In genomic region chr20:33401042-33401921, GRCh38 we compare ENCODE assay signal across 1 cellular context.
A peak's percentile ranks its signal among the peaks of the same experiment; 100 is the strongest.
TF ChIP-seq lines count a peak whose summit lies in the region.

Gene CDK5RAP1 (minus strand): TSS chr20:33401519. CDS start chr20:33397064, 4,455 bp downstream.

TF ChIP-seq in GM12878, 131 proteins besides CTCF, POLR2A, EP300 and RAD21 (continued from another document and continues in another):
- TF ChIP-seq, protein P1, sequence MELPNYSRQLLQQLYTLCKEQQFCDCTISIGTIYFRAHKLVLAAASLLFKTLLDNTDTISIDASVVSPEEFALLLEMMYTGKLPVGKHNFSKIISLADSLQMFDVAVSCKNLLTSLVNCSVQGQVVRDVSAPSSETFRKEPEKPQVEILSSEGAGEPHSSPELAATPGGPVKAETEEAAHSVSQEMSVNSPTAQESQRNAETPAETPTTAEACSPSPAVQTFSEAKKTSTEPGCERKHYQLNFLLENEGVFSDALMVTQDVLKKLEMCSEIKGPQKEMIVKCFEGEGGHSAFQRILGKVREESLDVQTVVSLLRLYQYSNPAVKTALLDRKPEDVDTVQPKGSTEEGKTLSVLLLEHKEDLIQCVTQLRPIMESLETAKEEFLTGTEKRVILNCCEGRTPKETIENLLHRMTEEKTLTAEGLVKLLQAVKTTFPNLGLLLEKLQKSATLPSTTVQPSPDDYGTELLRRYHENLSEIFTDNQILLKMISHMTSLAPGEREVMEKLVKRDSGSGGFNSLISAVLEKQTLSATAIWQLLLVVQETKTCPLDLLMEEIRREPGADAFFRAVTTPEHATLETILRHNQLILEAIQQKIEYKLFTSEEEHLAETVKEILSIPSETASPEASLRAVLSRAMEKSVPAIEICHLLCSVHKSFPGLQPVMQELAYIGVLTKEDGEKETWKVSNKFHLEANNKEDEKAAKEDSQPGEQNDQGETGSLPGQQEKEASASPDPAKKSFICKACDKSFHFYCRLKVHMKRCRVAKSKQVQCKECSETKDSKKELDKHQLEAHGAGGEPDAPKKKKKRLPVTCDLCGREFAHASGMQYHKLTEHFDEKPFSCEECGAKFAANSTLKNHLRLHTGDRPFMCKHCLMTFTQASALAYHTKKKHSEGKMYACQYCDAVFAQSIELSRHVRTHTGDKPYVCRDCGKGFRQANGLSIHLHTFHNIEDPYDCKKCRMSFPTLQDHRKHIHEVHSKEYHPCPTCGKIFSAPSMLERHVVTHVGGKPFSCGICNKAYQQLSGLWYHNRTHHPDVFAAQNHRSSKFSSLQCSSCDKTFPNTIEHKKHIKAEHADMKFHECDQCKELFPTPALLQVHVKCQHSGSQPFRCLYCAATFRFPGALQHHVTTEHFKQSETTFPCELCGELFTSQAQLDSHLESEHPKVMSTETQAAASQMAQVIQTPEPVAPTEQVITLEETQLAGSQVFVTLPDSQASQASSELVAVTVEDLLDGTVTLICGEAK (IDR thresholded peaks at IDR 0.05; ENCODE audit: borderline replicate concordance), result peak; percentile 100
- peak; percentile 78 for TF ChIP-seq ELK1 (IDR thresholded peaks at IDR 0.05; ENCODE audit: low read depth, low read length)
- peak; percentile 96 for TF ChIP-seq CBX5 (IDR thresholded peaks at IDR 0.05; ENCODE audit: low read depth)
- peak; percentile 61 to 91; a peak in 2 of 3 replicates for TF ChIP-seq EGR1 (IDR thresholded peaks at IDR 0.05; ENCODE audit: borderline replicate concordance in 1 of 2, low read depth in 2 of 2, low read length in 2 of 2)
- peak; percentile 84 for TF ChIP-seq MAX (IDR thresholded peaks at IDR 0.05; ENCODE audit: low read depth, low read length)
- peak; percentile 74 for TF ChIP-seq SIX5 (IDR thresholded peaks at IDR 0.05; ENCODE audit: low read depth, low read length, severe bottlenecking)
- TF ChIP-seq RB1 (IDR thresholded peaks at IDR 0.05; ENCODE audit: borderline replicate concordance), result peak; percentile 88; the same call in 1 of the 2 replicates
- peak; percentile 93 for TF ChIP-seq SMARCA5 (IDR thresholded peaks at IDR 0.05)
- 0 out of 2 replicates have a peak, but pooled peaks have one; percentile 40 for TF ChIP-seq TCF12 (IDR thresholded peaks at IDR 0.05; ENCODE audit: low read depth, low read length)
- TF ChIP-seq CHD1 (IDR thresholded peaks at IDR 0.05; ENCODE audit: low read depth, low read length), result 0 out of 2 replicates have a peak, but pooled peaks have one; percentile 59
- TF ChIP-seq, protein P2, sequence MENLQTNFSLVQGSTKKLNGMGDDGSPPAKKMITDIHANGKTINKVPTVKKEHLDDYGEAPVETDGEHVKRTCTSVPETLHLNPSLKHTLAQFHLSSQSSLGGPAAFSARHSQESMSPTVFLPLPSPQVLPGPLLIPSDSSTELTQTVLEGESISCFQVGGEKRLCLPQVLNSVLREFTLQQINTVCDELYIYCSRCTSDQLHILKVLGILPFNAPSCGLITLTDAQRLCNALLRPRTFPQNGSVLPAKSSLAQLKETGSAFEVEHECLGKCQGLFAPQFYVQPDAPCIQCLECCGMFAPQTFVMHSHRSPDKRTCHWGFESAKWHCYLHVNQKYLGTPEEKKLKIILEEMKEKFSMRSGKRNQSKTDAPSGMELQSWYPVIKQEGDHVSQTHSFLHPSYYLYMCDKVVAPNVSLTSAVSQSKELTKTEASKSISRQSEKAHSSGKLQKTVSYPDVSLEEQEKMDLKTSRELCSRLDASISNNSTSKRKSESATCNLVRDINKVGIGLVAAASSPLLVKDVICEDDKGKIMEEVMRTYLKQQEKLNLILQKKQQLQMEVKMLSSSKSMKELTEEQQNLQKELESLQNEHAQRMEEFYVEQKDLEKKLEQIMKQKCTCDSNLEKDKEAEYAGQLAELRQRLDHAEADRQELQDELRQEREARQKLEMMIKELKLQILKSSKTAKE (IDR thresholded peaks at IDR 0.05; ENCODE audit: low read depth, poor library complexity, severe bottlenecking), result peak; percentile 57
- TF ChIP-seq, protein P3, sequence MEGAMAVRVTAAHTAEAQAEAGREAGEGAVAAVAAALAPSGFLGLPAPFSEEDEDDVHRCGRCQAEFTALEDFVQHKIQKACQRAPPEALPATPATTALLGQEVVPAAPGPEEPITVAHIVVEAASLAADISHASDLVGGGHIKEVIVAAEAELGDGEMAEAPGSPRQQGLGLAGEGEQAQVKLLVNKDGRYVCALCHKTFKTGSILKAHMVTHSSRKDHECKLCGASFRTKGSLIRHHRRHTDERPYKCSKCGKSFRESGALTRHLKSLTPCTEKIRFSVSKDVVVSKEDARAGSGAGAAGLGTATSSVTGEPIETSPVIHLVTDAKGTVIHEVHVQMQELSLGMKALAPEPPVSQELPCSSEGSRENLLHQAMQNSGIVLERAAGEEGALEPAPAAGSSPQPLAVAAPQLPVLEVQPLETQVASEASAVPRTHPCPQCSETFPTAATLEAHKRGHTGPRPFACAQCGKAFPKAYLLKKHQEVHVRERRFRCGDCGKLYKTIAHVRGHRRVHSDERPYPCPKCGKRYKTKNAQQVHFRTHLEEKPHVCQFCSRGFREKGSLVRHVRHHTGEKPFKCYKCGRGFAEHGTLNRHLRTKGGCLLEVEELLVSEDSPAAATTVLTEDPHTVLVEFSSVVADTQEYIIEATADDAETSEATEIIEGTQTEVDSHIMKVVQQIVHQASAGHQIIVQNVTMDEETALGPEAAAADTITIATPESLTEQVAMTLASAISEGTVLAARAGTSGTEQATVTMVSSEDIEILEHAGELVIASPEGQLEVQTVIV (IDR thresholded peaks at IDR 0.05; ENCODE audit: borderline replicate concordance, partially characterized antibody), result peak; percentile 25
- no peak for TF ChIP-seq RFX5 (IDR thresholded peaks at IDR 0.05; ENCODE audit: low read depth, low read length)
- peak; percentile 55; the same call in 1 of the 2 replicates for TF ChIP-seq SREBF1 (IDR thresholded peaks at IDR 0.05; ENCODE audit: low read length)
- no peak for TF ChIP-seq CHD4 (IDR thresholded peaks at IDR 0.05)
- peak; percentile 93 for TF ChIP-seq NKRF (conservative IDR thresholded peaks at IDR 0.05)
- no peak for TF ChIP-seq FOXM1 (IDR thresholded peaks at IDR 0.05; ENCODE audit: low read depth, low read length)
- TF ChIP-seq PAX5 (IDR thresholded peaks at IDR 0.05; ENCODE audit: borderline replicate concordance, low read depth, low read length), result no peak
- TF ChIP-seq, protein P4, sequence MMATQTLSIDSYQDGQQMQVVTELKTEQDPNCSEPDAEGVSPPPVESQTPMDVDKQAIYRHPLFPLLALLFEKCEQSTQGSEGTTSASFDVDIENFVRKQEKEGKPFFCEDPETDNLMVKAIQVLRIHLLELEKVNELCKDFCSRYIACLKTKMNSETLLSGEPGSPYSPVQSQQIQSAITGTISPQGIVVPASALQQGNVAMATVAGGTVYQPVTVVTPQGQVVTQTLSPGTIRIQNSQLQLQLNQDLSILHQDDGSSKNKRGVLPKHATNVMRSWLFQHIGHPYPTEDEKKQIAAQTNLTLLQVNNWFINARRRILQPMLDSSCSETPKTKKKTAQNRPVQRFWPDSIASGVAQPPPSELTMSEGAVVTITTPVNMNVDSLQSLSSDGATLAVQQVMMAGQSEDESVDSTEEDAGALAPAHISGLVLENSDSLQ (IDR thresholded peaks at IDR 0.05), result peak; percentile 73
- TF ChIP-seq MYB (IDR thresholded peaks at IDR 0.05; ENCODE audit: borderline replicate concordance, low read depth, low read length), result no peak
- TF ChIP-seq STAT1 (conservative IDR thresholded peaks at IDR 0.05), result peak; percentile 92; the same call in 1 of the 2 replicates
- peak; percentile 58; the same call in 1 of the 2 replicates for TF ChIP-seq FOXK2 (IDR thresholded peaks at IDR 0.05)
- TF ChIP-seq TCF3 (IDR thresholded peaks at IDR 0.05; ENCODE audit: borderline replicate concordance, insufficient read depth, low read depth, low read length), result 0 out of 2 replicates have a peak, but pooled peaks have one; percentile 6
- TF ChIP-seq CBFB (IDR thresholded peaks at IDR 0.05; ENCODE audit: low read depth), result peak; percentile 52; the same call in 1 of the 2 replicates
- TF ChIP-seq MEF2A (IDR thresholded peaks at IDR 0.05; ENCODE audit: insufficient read depth, low read depth, low read length), result peak; percentile 74; the same call in 1 of the 2 replicates
- peak; percentile 97 for TF ChIP-seq E2F8 (IDR thresholded peaks at IDR 0.05; ENCODE audit: low read depth, partially characterized antibody)
- peak; percentile 21 to 42; a peak in 2 of 4 replicates for TF ChIP-seq BHLHE40 (IDR thresholded peaks at IDR 0.05; ENCODE audit: borderline replicate concordance in 1 of 2, low read depth in 2 of 2, low read length in 1 of 2)
- TF ChIP-seq, protein P5, sequence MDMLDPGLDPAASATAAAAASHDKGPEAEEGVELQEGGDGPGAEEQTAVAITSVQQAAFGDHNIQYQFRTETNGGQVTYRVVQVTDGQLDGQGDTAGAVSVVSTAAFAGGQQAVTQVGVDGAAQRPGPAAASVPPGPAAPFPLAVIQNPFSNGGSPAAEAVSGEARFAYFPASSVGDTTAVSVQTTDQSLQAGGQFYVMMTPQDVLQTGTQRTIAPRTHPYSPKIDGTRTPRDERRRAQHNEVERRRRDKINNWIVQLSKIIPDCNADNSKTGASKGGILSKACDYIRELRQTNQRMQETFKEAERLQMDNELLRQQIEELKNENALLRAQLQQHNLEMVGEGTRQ (IDR thresholded peaks at IDR 0.05; ENCODE audit: borderline replicate concordance, low read depth, low read length), result no peak
- TF ChIP-seq NBN (IDR thresholded peaks at IDR 0.05), result peak; percentile 85; the same call in 1 of the 2 replicates
- TF ChIP-seq RELB (IDR thresholded peaks at IDR 0.05; ENCODE audit: low read depth), result peak; percentile 93
- no peak for TF ChIP-seq HDAC6 (IDR thresholded peaks at IDR 0.05; ENCODE audit: unreplicated experiment)
- TF ChIP-seq FOS (IDR thresholded peaks at IDR 0.05; ENCODE audit: borderline replicate concordance, extremely low read depth, insufficient read length), result no peak
